In the genomic region with DNA sequence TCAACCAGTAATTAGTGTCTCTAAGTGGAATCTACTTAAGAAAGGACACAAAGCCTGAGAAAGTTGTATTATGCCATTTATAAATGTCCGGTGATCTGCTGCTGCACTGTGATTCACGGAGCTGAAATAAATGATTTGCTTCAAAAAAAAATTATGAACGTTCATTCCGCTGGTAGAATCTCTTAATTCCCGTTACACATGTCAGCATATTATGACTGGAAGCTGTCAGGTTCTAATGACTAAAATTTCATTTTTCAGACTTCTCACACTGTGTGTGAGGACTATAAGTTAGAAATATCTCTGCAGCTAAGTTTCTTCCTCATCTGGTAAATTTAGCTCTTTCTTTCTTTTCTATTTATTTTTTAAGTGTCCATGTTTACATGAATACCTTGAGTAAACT, we compare ENCODE assay signal across 20 cellular contexts.
A peak's percentile ranks its signal among the peaks of the same experiment; 100 is the strongest.
DNase-seq lines count a peak whose midpoint lies in the region; ATAC-seq and TF ChIP-seq lines count a peak whose summit lies in the region.
"Had no signal": no experiment of that assay in that cellular context is flagged by ENCODE, and none has a peak within 500 bp of the region (broad histone marks: within the 10 kb centered on the region; RNA-seq: fewer than 3 reads in every experiment).

No MANE protein-coding gene starts in this region.

- TF ChIP-seq CTCF in GM12865 (IDR thresholded peaks at IDR 0.05; ENCODE audit: insufficient read depth, low read depth, low read length, missing control alignments) (no peak), neural progenitor cell (IDR thresholded peaks at IDR 0.05) (no peak)

- H3K27me3 ChIP-seq in neural progenitor cell, result no peaks in the 10 kb centered on the region
- H3K27me3 ChIP-seq: BLaER1 treated with 17β-estradiol and CSF1 and Interleukin-3, amounts not matched to agents 10 nM and 100 nM had no signal

- peaks cover 68% of the 10 kb centered on the region for H3K4me1 Mint-ChIP-seq in T-helper 2 cell treated with Interferon-gamma antibody and Interleukin-4, amounts not matched to agents 5 μg/mL and 100 μg/mL, for 36 hours (ENCODE audit: low read depth)
- peaks cover 73% of the 10 kb centered on the region for H3K4me1 Mint-ChIP-seq in activated T-helper 2 cell treated with anti-CD3 and anti-CD28 coated beads, Interferon-gamma antibody, Interleukin-2, Interleukin-4, amounts not matched to agents 10 μg/mL and 5 μg/mL and 100 μg/mL, durations not matched to agents 14 hours and 24 hours and 36 hours (ENCODE audit: low read depth)
- no peaks in the 10 kb centered on the region for H3K4me1 Mint-ChIP-seq in neural progenitor cell
- H3K4me1 Mint-ChIP-seq: B cell had no signal

- no peaks in the 10 kb centered on the region for H3K27me3 Mint-ChIP-seq in T-helper 2 cell treated with Interferon-gamma antibody and Interleukin-4, amounts not matched to agents 5 μg/mL and 100 μg/mL, for 36 hours (ENCODE audit: low read depth)
- no peaks in the 10 kb centered on the region for H3K27me3 Mint-ChIP-seq in activated T-helper 2 cell treated with anti-CD3 and anti-CD28 coated beads, Interferon-gamma antibody, Interleukin-2, Interleukin-4, amounts not matched to agents 10 μg/mL and 5 μg/mL and 100 μg/mL, durations not matched to agents 14 hours and 24 hours and 36 hours (ENCODE audit: low read depth)
- H3K27me3 Mint-ChIP-seq in neural progenitor cell (ENCODE audit: insufficient read depth, low read depth), result no peaks in the 10 kb centered on the region
- H3K27me3 Mint-ChIP-seq: B cell; CD4-positive, alpha-beta T cell had no signal

- intact Hi-C loops in activated T-helper 2 cell treated with anti-CD3 and anti-CD28 coated beads, Interferon-gamma antibody, Interleukin-2, Interleukin-4, amounts not matched to agents 10 μg/mL and 5 μg/mL and 100 μg/mL, durations not matched to agents 14 hours and 24 hours and 36 hours (cut with micrococcal nuclease), result no loop called here
- intact Hi-C loops in posterior vena cava (cut with DNase I) (no loop called here), Right ventricle myocardium inferior (cut with DNase I) (no loop called here)

- no peak overlapping the region for H3K27ac ChIP-seq in neural progenitor cell
- H3K27ac ChIP-seq: 22Rv1; A549; BLaER1 treated with 17β-estradiol and CSF1 and Interleukin-3, amounts not matched to agents 10 nM and 100 nM; C4-2B had no signal

- H3K79me2 ChIP-seq in neural progenitor cell (ENCODE audit: low read depth), result no peaks in the 10 kb centered on the region

- H3K9me3 Mint-ChIP-seq in T-helper 2 cell treated with Interferon-gamma antibody and Interleukin-4, amounts not matched to agents 5 μg/mL and 100 μg/mL, for 36 hours, result peaks cover 25% of the 10 kb centered on the region
- H3K9me3 Mint-ChIP-seq in activated T-helper 2 cell treated with anti-CD3 and anti-CD28 coated beads, Interferon-gamma antibody, Interleukin-2, Interleukin-4, amounts not matched to agents 10 μg/mL and 5 μg/mL and 100 μg/mL, durations not matched to agents 14 hours and 24 hours and 36 hours, result peaks cover 5% of the 10 kb centered on the region
- H3K9me3 Mint-ChIP-seq in neural progenitor cell, result no peaks in the 10 kb centered on the region
- H3K9me3 Mint-ChIP-seq: CD4-positive, alpha-beta T cell; CD8-positive, alpha-beta T cell had no signal

- H3K4me3 Mint-ChIP-seq in T-helper 2 cell treated with Interferon-gamma antibody and Interleukin-4, amounts not matched to agents 5 μg/mL and 100 μg/mL, for 36 hours, result no peak overlapping the region
- H3K4me3 Mint-ChIP-seq in activated T-helper 2 cell treated with anti-CD3 and anti-CD28 coated beads, Interferon-gamma antibody, Interleukin-2, Interleukin-4, amounts not matched to agents 10 μg/mL and 5 μg/mL and 100 μg/mL, durations not matched to agents 14 hours and 24 hours and 36 hours (ENCODE audit: low read depth), result no peak overlapping the region
- H3K4me3 Mint-ChIP-seq in neural progenitor cell, result no peak overlapping the region
- H3K4me3 Mint-ChIP-seq: B cell; CD4-positive, alpha-beta T cell; CD8-positive, alpha-beta T cell had no signal

- H4K20me1 ChIP-seq in neural progenitor cell (ENCODE audit: low read depth), result no peaks in the 10 kb centered on the region
- H4K20me1 ChIP-seq: BLaER1 treated with 17β-estradiol and CSF1 and Interleukin-3, amounts not matched to agents 10 nM and 100 nM had no signal

- peak overlapping the region; percentile 40 for H3K4me2 ChIP-seq in neural progenitor cell
- H3K4me2 ChIP-seq: A549; BLaER1 treated with 17β-estradiol and CSF1 and Interleukin-3, amounts not matched to agents 10 nM and 100 nM had no signal

- H3K4me1 ChIP-seq in neural progenitor cell, result peaks cover 15% of the 10 kb centered on the region
- H3K4me1 ChIP-seq: A549; BLaER1 treated with 17β-estradiol and CSF1 and Interleukin-3, amounts not matched to agents 10 nM and 100 nM; Caco-2 had no signal

- peaks cover 30% of the 10 kb centered on the region for H3K36me3 Mint-ChIP-seq in T-helper 2 cell treated with Interferon-gamma antibody and Interleukin-4, amounts not matched to agents 5 μg/mL and 100 μg/mL, for 36 hours (ENCODE audit: low read depth)
- peaks cover 25% of the 10 kb centered on the region for H3K36me3 Mint-ChIP-seq in activated T-helper 2 cell treated with anti-CD3 and anti-CD28 coated beads, Interferon-gamma antibody, Interleukin-2, Interleukin-4, amounts not matched to agents 10 μg/mL and 5 μg/mL and 100 μg/mL, durations not matched to agents 14 hours and 24 hours and 36 hours (ENCODE audit: low read depth)
- no peaks in the 10 kb centered on the region for H3K36me3 Mint-ChIP-seq in neural progenitor cell
- H3K36me3 Mint-ChIP-seq: CD8-positive, alpha-beta T cell had no signal

- no peak overlapping the region for H2AFZ ChIP-seq in neural progenitor cell (replicated peaks)

- no peaks in the 10 kb centered on the region for H3K9me3 ChIP-seq in neural progenitor cell (ENCODE audit: low read depth)
- H3K9me3 ChIP-seq: A549; BLaER1 treated with 17β-estradiol and CSF1 and Interleukin-3, amounts not matched to agents 10 nM and 100 nM; Caco-2 had no signal

- H3K4me3 ChIP-seq in GM12865 (ENCODE audit: low read depth, low read length) (peak overlapping the region; percentile 42), neural progenitor cell (no peak overlapping the region)
- H3K4me3 ChIP-seq: A549; BLaER1 treated with 17β-estradiol and CSF1 and Interleukin-3, amounts not matched to agents 10 nM and 100 nM; GM12878 had no signal

- no peak for ATAC-seq in Right ventricle myocardium inferior
- ATAC-seq: A549; CD8-positive, alpha-beta T cell; GM12878 had no signal

- no peaks in the 10 kb centered on the region for H3K36me3 ChIP-seq in neural progenitor cell
- H3K36me3 ChIP-seq: BLaER1 treated with 17β-estradiol and CSF1 and Interleukin-3, amounts not matched to agents 10 nM and 100 nM had no signal

- peak overlapping the region; percentile 47 for H3K27ac Mint-ChIP-seq in T-helper 2 cell treated with Interferon-gamma antibody and Interleukin-4, amounts not matched to agents 5 μg/mL and 100 μg/mL, for 36 hours
- peak overlapping the region; percentile 78 for H3K27ac Mint-ChIP-seq in activated T-helper 2 cell treated with anti-CD3 and anti-CD28 coated beads, Interferon-gamma antibody, Interleukin-2, Interleukin-4, amounts not matched to agents 10 μg/mL and 5 μg/mL and 100 μg/mL, durations not matched to agents 14 hours and 24 hours and 36 hours
- H3K27ac Mint-ChIP-seq in neural progenitor cell, result no peak overlapping the region
- H3K27ac Mint-ChIP-seq: B cell; CD4-positive, alpha-beta T cell; CD8-positive, alpha-beta T cell had no signal

- H3F3A ChIP-seq in neural progenitor cell (ENCODE audit: low read depth), result peaks cover 4% of the 10 kb centered on the region

- H3K9ac ChIP-seq in neural progenitor cell, result no peak overlapping the region
- H3K9ac ChIP-seq: BLaER1 treated with 17β-estradiol and CSF1 and Interleukin-3, amounts not matched to agents 10 nM and 100 nM had no signal

- DNase-seq in T-helper 2 cell treated with Interferon-gamma antibody and Interleukin-4, amounts not matched to agents 5 μg/mL and 100 μg/mL, for 36 hours (ENCODE audit: low spot score), result no peak
- DNase-seq in T-helper 2 cell, result no peak
- no peak for DNase-seq in GM12865 (ENCODE audit: low read depth)
- no peak for DNase-seq in activated T-helper 2 cell treated with anti-CD3 and anti-CD28 coated beads, Interferon-gamma antibody, Interleukin-2, Interleukin-4, amounts not matched to agents 10 μg/mL and 5 μg/mL and 100 μg/mL, durations not matched to agents 14 hours and 24 hours and 36 hours (ENCODE audit: low spot score)
- DNase-seq in neural progenitor cell (ENCODE audit: low spot score), result no peak
- no peak for DNase-seq in posterior vena cava (ENCODE audit: low spot score)
- DNase-seq in Right ventricle myocardium inferior (ENCODE audit: missing footprints), result no peak
- DNase-seq: AML-193; Caco-2; Calu3; CD4-positive, alpha-beta T cell; CD8-positive, alpha-beta T cell; DMS79 treated with DMSO at 0.1 percent for 48 hours; GF-D8 had no signal
